In the genomic region with DNA sequence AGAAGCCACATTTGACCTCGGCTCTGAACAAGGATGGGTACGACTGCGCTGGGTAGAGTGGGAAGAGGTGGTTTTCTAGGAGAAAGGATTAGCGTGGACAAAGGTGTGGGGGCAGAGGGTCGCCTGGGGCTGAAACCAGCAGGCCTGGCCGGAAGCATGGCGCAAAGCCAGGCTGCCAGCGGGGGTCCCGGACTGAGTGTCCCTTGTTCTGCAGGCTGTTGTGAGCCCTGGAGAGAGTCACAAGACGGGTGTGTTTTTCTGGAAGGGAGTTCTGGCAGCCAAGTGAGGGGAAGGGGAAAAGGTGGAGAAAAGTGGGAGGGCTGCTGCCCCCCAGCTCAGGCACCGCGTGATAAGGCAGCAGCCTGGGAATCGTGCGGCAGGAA, we compare ENCODE assay signal across 16 cellular contexts.
"Had no signal": no experiment of that assay in that cellular context is flagged by ENCODE, and none has a peak within 500 bp of the region (broad histone marks: within the 10 kb centered on the region; RNA-seq: fewer than 3 reads in every experiment).

No MANE protein-coding gene starts in this region.

- DNase-seq: activated CD4-positive, alpha-beta T cell treated with anti-CD3 and anti-CD28 coated beads for 48 hours; activated naive CD4-positive, alpha-beta T cell; activated naive CD8-positive, alpha-beta T cell treated with anti-CD3 and anti-CD28 coated beads, Interleukin-2, amount 10 ng/mL, durations not matched to agents 7 days and 5 days; anterior cingulate cortex; cerebellar nuclear complex; hippocampal formation; kidney; left ventricle myocardium superior; T-helper 2 cell; trophoblast cell had no signal

- H3K36me3 ChIP-seq: right atrium auricular region, suprapubic skin had no signal

- H3K4me2 ChIP-seq: smooth muscle cell had no signal

- H3K27ac ChIP-seq: right atrium auricular region, suprapubic skin had no signal

- H3K4me1 ChIP-seq: suprapubic skin had no signal

- H3K27ac Mint-ChIP-seq: activated naive CD8-positive, alpha-beta T cell treated with anti-CD3 and anti-CD28 coated beads, Interleukin-2, amount 10 ng/mL, durations not matched to agents 7 days and 5 days; natural killer cell treated with Interleukin-12 subunit alpha and Interleukin-12 subunit beta and Interleukin-15 and Interleukin-18, amount 100 ng/mL, for 72 hours; progenitor cell of endocrine pancreas; stimulated activated naive CD8-positive, alpha-beta T cell treated with anti-CD3 and anti-CD28 coated beads, Interleukin-15, Interleukin-2, amounts not matched to agents 100 ng/mL and 50 ng/mL, for 24 hours had no signal

- H3K4me3 Mint-ChIP-seq: activated naive CD8-positive, alpha-beta T cell treated with anti-CD3 and anti-CD28 coated beads, Interleukin-2, amount 10 ng/mL, durations not matched to agents 7 days and 5 days; natural killer cell treated with Interleukin-12 subunit alpha and Interleukin-12 subunit beta and Interleukin-15 and Interleukin-18, amount 100 ng/mL, for 72 hours; stimulated activated naive CD8-positive, alpha-beta T cell treated with anti-CD3 and anti-CD28 coated beads, Interleukin-15, Interleukin-2, amounts not matched to agents 100 ng/mL and 50 ng/mL, for 24 hours had no signal

- H3K27me3 ChIP-seq: right atrium auricular region, suprapubic skin had no signal

- H3K4me3 ChIP-seq: right atrium auricular region, smooth muscle cell, suprapubic skin had no signal

- H3K27me3 Mint-ChIP-seq: progenitor cell of endocrine pancreas; stimulated activated naive CD8-positive, alpha-beta T cell treated with anti-CD3 and anti-CD28 coated beads, Interleukin-15, Interleukin-2, amounts not matched to agents 100 ng/mL and 50 ng/mL, for 24 hours had no signal
